In the genomic region with DNA sequence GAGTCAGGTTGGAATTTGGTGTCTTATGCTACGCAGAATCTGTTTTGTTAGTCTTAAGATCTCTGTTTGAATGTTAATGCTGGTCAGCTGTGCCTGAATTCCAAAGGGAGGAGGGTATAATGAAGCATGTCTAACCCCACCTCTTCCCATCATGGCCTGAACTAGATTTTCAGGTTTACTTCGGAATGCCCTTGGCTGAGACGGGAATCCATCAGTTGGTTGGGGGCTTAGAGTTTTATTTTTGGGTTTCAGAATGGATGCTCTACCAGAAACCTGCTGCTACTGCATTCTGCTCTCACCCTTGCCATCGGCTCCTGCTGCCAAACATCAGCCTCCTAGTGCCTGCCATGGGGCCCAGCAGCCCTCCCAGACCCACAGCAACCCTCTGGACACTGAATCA, we compare ENCODE assay signal across 1 cellular context.
TF ChIP-seq lines count a peak whose summit lies in the region.

No MANE protein-coding gene starts in this region.

TF ChIP-seq in Ishikawa, 13 proteins besides CTCF, POLR2A, EP300 and RAD21:
- TF ChIP-seq TEAD4 (IDR thresholded peaks at IDR 0.05) (peak; percentile 52), CREB1 (IDR thresholded peaks at IDR 0.05; ENCODE audit: low read depth) (no peak)
TF ChIP-seq in Ishikawa: peak in this region for 1.
